In genomic region chr2:46748121-46748520, GRCh38 we compare ENCODE assay signal across 21 cellular contexts. TPM values are rescaled to one million over a fixed set of nuclear protein-coding genes. Genes with fewer than 3 reads are reported as not detected.
A peak's percentile ranks its signal among the peaks of the same experiment; 100 is the strongest.
DNase-seq lines count a peak whose midpoint lies in the region; ATAC-seq, FAIRE-seq and TF ChIP-seq lines count a peak whose summit lies in the region.
"Had no signal": no experiment of that assay in that cellular context is flagged by ENCODE, and none has a peak within 500 bp of the region (broad histone marks: within the 10 kb centered on the region; RNA-seq: fewer than 3 reads in every experiment).

No MANE protein-coding gene starts in this region.

- no peaks in the 10 kb centered on the region for H3K27me3 ChIP-seq in astrocyte (ENCODE audit: insufficient read depth, low read length)
- H3K27me3 ChIP-seq: esophagus squamous epithelium, upper lobe of left lung had no signal

- peak overlapping the region; percentile 63 for H3K27ac ChIP-seq in astrocyte (ENCODE audit: low read depth, low read length)
- H3K27ac ChIP-seq: upper lobe of left lung had no signal

- H3K4me1 Mint-ChIP-seq in astrocyte (ENCODE audit: low read depth, unreplicated experiment) = peaks cover 28% of the 10 kb centered on the region
- H3K4me1 Mint-ChIP-seq in nephron progenitor cell = peaks cover 4% of the 10 kb centered on the region
- H3K4me1 Mint-ChIP-seq in naive thymus-derived CD8-positive, alpha-beta T cell = peaks cover 19 to 65% (median 53%) of the 10 kb centered on the region in 4 donors

- DNase-seq in ELR (ENCODE audit: low read depth) (peak; percentile 61), M059J (ENCODE audit: low read depth) (peak; percentile 45), astrocyte (ENCODE audit: low read depth) (peak; percentile 30), nephron progenitor cell (no peak), middle frontal gyrus (ENCODE audit: extremely low spot score, low spot score) (no peak)
- DNase-seq in stimulated activated CD4-positive, alpha-beta T cell treated with anti-CD3 and anti-CD28 coated beads, Interleukin-4, amount 100 ng/mL, for 24 hours = no peak
- no peak for DNase-seq in effector CD8-positive, alpha-beta T cell (lab: John Stamatoyannopoulos, UW)
- DNase-seq in naive thymus-derived CD8-positive, alpha-beta T cell = no peak
- DNase-seq: activated CD8-positive, alpha-beta T cell treated with anti-CD3 and anti-CD28 coated beads for 36 hours; activated naive CD4-positive, alpha-beta T cell treated with Interleukin-2 at 50 U/mL for 16 hours; activated T-cell treated with anti-CD3 and anti-CD28 coated beads, Interleukin-2, amount 50 U/mL, for 1 hour; aorta; esophagus squamous epithelium; mesendoderm; NCI-H146; NCI-H2171; stimulated activated CD4-positive, alpha-beta T cell treated with anti-CD3 and anti-CD28 coated beads, Interleukin-4, amount 100 ng/mL, for 1 hour; upper lobe of left lung had no signal

- POLR2A ChIA-PET in naive thymus-derived CD8-positive, alpha-beta T cell (lab: Charles Lee) = no interaction called here

- FAIRE-seq in astrocyte (lab: Jason Lieb, UNC) = no peak
- FAIRE-seq: small intestine had no signal

- H3K4me3 Mint-ChIP-seq in astrocyte (ENCODE audit: unreplicated experiment) (no peak overlapping the region), nephron progenitor cell (peak overlapping the region; percentile 11)
- peak overlapping the region in 3 of 10 donors; percentile 4 to 13 (median 12) for H3K4me3 Mint-ChIP-seq in naive thymus-derived CD8-positive, alpha-beta T cell
- H3K4me3 Mint-ChIP-seq: activated CD8-positive, alpha-beta T cell treated with anti-CD3 and anti-CD28 coated beads for 36 hours; neural crest cell had no signal

- no peak overlapping the region for H3K9ac ChIP-seq in astrocyte (ENCODE audit: low read length)

- H3K27ac Mint-ChIP-seq in astrocyte (ENCODE audit: unreplicated experiment) (peak overlapping the region; percentile 86), nephron progenitor cell (peak overlapping the region; percentile 61)
- peak overlapping the region in 2 of 10 donors; percentile 57 to 63 for H3K27ac Mint-ChIP-seq in naive thymus-derived CD8-positive, alpha-beta T cell
- H3K27ac Mint-ChIP-seq: activated CD8-positive, alpha-beta T cell treated with anti-CD3 and anti-CD28 coated beads for 36 hours had no signal

- H3K9me3 Mint-ChIP-seq in astrocyte (ENCODE audit: unreplicated experiment) (no peaks in the 10 kb centered on the region), nephron progenitor cell (peaks cover 18% of the 10 kb centered on the region)
- peaks cover 0 to 24% (median 2%) of the 10 kb centered on the region in 9 donors for H3K9me3 Mint-ChIP-seq in naive thymus-derived CD8-positive, alpha-beta T cell
- H3K9me3 Mint-ChIP-seq: neural crest cell had no signal

- ATAC-seq in naive thymus-derived CD8-positive, alpha-beta T cell = no peak

- peaks cover 100% of the 10 kb centered on the region for H3K79me2 ChIP-seq in astrocyte (ENCODE audit: insufficient read depth, low read length)

- no peak overlapping the region for H3K4me3 ChIP-seq in astrocyte (ENCODE audit: insufficient read depth, low read depth, low read length)
- H3K4me3 ChIP-seq: esophagus squamous epithelium, HAP-1, upper lobe of left lung had no signal

- peaks cover 3% of the 10 kb centered on the region for H3K36me3 ChIP-seq in astrocyte (ENCODE audit: insufficient read depth, low read length)
- H3K36me3 ChIP-seq: esophagus squamous epithelium, HAP-1, upper lobe of left lung had no signal

- no peaks in the 10 kb centered on the region for H3K27me3 Mint-ChIP-seq in astrocyte (ENCODE audit: low read depth, unreplicated experiment)
- H3K27me3 Mint-ChIP-seq in nephron progenitor cell (ENCODE audit: low read depth, poor library complexity) = no peaks in the 10 kb centered on the region
- no peaks in the 10 kb centered on the region for H3K27me3 Mint-ChIP-seq in naive thymus-derived CD8-positive, alpha-beta T cell
- H3K27me3 Mint-ChIP-seq: activated CD8-positive, alpha-beta T cell treated with anti-CD3 and anti-CD28 coated beads for 36 hours had no signal

- H3K9me3 ChIP-seq in astrocyte (ENCODE audit: insufficient read depth, low read depth, low read length) = no peaks in the 10 kb centered on the region
- H3K9me3 ChIP-seq: esophagus squamous epithelium, HAP-1, upper lobe of left lung had no signal

- peaks cover 64% of the 10 kb centered on the region for H4K20me1 ChIP-seq in astrocyte (ENCODE audit: insufficient read depth, low read length)

- TF ChIP-seq CTCF in astrocyte (IDR thresholded peaks at IDR 0.05; ENCODE audit: insufficient read depth, low read depth, low read length) = no peak
- no peak for TF ChIP-seq CTCF in nephron progenitor cell (IDR thresholded peaks at IDR 0.05)

- peaks cover 18% of the 10 kb centered on the region for H3K4me1 ChIP-seq in astrocyte (ENCODE audit: insufficient read depth, low read length)

- H2AFZ ChIP-seq in astrocyte (ENCODE audit: low read depth, low read length) = no peak overlapping the region

- H3K36me3 Mint-ChIP-seq in astrocyte (ENCODE audit: low read depth, unreplicated experiment) (peaks cover 7% of the 10 kb centered on the region), nephron progenitor cell (ENCODE audit: low read depth) (peaks cover 33% of the 10 kb centered on the region)
- H3K36me3 Mint-ChIP-seq in naive thymus-derived CD8-positive, alpha-beta T cell = peaks cover 11 to 21% (median 12%) of the 10 kb centered on the region in 3 donors

- H3K4me2 ChIP-seq in astrocyte (ENCODE audit: low read length) = no peak overlapping the region

RNA-seq across cellular contexts. Expression of gene SOCS5, which starts 49.0 kb away (rescaled TPM):
- 44.8 and 57.2 TPM in 2 replicates for total RNA-seq in M059J (2014; rRNA removed; shearing (Covaris generic))
- total RNA-seq in astrocyte = 16.5 TPM in 2 replicates
- 10 to 100 TPM; 16.3 TPM for total RNA-seq in naive thymus-derived CD8-positive, alpha-beta T cell
- 1 to 10 TPM; 5.1 to 6.8 (median 5.5) TPM for polyA plus RNA-seq in naive thymus-derived CD8-positive, alpha-beta T cell

Comparison
In these comparisons a context has a peak if more than half of its experiments do, and no peak if none do; other contexts are left out.
1. DNase-seq: peak in ELR (single experiment), M059J (single experiment) and astrocyte (single experiment); none in nephron progenitor cell (single experiment), stimulated activated CD4-positive, alpha-beta T cell treated with anti-CD3 and anti-CD28 coated beads, Interleukin-4, amount 100 ng/mL, for 24 hours (single experiment), middle frontal gyrus (single experiment), effector CD8-positive, alpha-beta T cell (single experiment) and naive thymus-derived CD8-positive, alpha-beta T cell (0 of 10).